1 cellular context compared by ENCODE assay signal in genomic region chr1:202143011-202143767, GRCh38.
TF ChIP-seq lines count a peak whose summit lies in the region.

No MANE protein-coding gene starts in this region.

TF ChIP-seq in GM23338, 12 proteins besides CTCF, POLR2A, EP300 and RAD21 (continued from another document):
- TF ChIP-seq ZNF114 (CRISPR knock-in tag; IDR thresholded peaks at IDR 0.05) = no peak
